Comparison of ENCODE assay signal across 18 cellular contexts in genomic region chr3:122260206-122260605, GRCh38.
DNase-seq lines count a peak whose midpoint lies in the region; ATAC-seq, FAIRE-seq and TF ChIP-seq lines count a peak whose summit lies in the region.
"Had no signal": no experiment of that assay in that cellular context is flagged by ENCODE, and none has a peak within 500 bp of the region (broad histone marks: within the 10 kb centered on the region; RNA-seq: fewer than 3 reads in every experiment).

No MANE protein-coding gene starts in this region.

- no peaks in the 10 kb centered on the region for H3K36me3 Mint-ChIP-seq in dendritic cell treated with granulocyte-macrophage colony-stimulating factor and Interleukin-4, amounts not matched to agents 40 ng/mL and 50 ng/mL, for 4 days (ENCODE audit: low read depth)
- no peaks in the 10 kb centered on the region for H3K36me3 Mint-ChIP-seq in activated CD8-positive, alpha-beta memory T cell treated with anti-CD3 and anti-CD28 coated beads, Interleukin-2, amount 10 ng/mL, durations not matched to agents 7 days and 5 days
- H3K36me3 Mint-ChIP-seq: CD4-positive, alpha-beta memory T cell had no signal

- no peaks in the 10 kb centered on the region for H3K79me2 ChIP-seq in mammary epithelial cell (ENCODE audit: insufficient read depth, low read length)
- H3K79me2 ChIP-seq in parathyroid adenoma, result peaks cover 49% of the 10 kb centered on the region

- intact Hi-C loops in mammary epithelial cell (cut with micrococcal nuclease), result no loop called here
- intact Hi-C loops in breast epithelium (cut with DNase I; ENCODE audit: low total_unique reads), result no loop called here
- intact Hi-C loops in dendritic cell treated with granulocyte-macrophage colony-stimulating factor and Interleukin-4, amounts not matched to agents 40 ng/mL and 50 ng/mL, for 4 days (cut with micrococcal nuclease), result loop anchor here (5.0 kb wide), 1 partner anchor 37 kb away; no protein-coding TSS in a partner anchor

- no peaks in the 10 kb centered on the region for H3K36me3 ChIP-seq in mammary epithelial cell (ENCODE audit: insufficient read depth, low read length)
- no peaks in the 10 kb centered on the region for H3K36me3 ChIP-seq in breast epithelium
- no peaks in the 10 kb centered on the region for H3K36me3 ChIP-seq in parathyroid adenoma (ENCODE audit: control insufficient read depth, insufficient read depth, low read length)
- H3K36me3 ChIP-seq: HAP-1 had no signal

- no TSS peak for BruUV-seq in mammary epithelial cell (replicated peaks; lab: Mats Ljungman, UMichigan)

- in situ Hi-C loops in mammary epithelial cell (cut with MboI; ENCODE audit: low sequenced_read_pairs in 2 of 2), result loop anchor here in 1 of 2 donors (10.0 to 25.0 kb wide), 2 partner anchors 155 to 698 kb away; partner anchors contain the start of gene ARGFX

- H3K9me3 ChIP-seq in mammary epithelial cell (replicated peaks; ENCODE audit: insufficient read depth, low read length) (no peaks in the 10 kb centered on the region), breast epithelium (no peaks in the 10 kb centered on the region), parathyroid adenoma (ENCODE audit: control insufficient read depth, low read length) (no peaks in the 10 kb centered on the region)
- H3K9me3 ChIP-seq: HAP-1 had no signal

- H3K4me1 ChIP-seq in mammary epithelial cell (ENCODE audit: insufficient read depth, low read length), result peaks cover 6% of the 10 kb centered on the region
- H3K4me1 ChIP-seq in breast epithelium, result no peaks in the 10 kb centered on the region
- H3K4me1 ChIP-seq in parathyroid adenoma, result peaks cover 65% of the 10 kb centered on the region
- H3K4me1 ChIP-seq: HAP-1 had no signal

- H3K9ac ChIP-seq in mammary epithelial cell (ENCODE audit: insufficient read depth, low read length), result no peak overlapping the region
- no peak overlapping the region for H3K9ac ChIP-seq in parathyroid adenoma

- H3K4me1 Mint-ChIP-seq in dendritic cell treated with granulocyte-macrophage colony-stimulating factor and Interleukin-4, amounts not matched to agents 40 ng/mL and 50 ng/mL, for 4 days (ENCODE audit: low read depth), result peaks cover 56% of the 10 kb centered on the region
- H3K4me1 Mint-ChIP-seq in activated CD8-positive, alpha-beta memory T cell treated with anti-CD3 and anti-CD28 coated beads, Interleukin-2, amount 10 ng/mL, durations not matched to agents 7 days and 5 days, result peaks cover 15% of the 10 kb centered on the region

- no peaks in the 10 kb centered on the region for H3K9me3 Mint-ChIP-seq in dendritic cell treated with granulocyte-macrophage colony-stimulating factor and Interleukin-4, amounts not matched to agents 40 ng/mL and 50 ng/mL, for 4 days
- no peaks in the 10 kb centered on the region for H3K9me3 Mint-ChIP-seq in activated CD8-positive, alpha-beta memory T cell treated with anti-CD3 and anti-CD28 coated beads, Interleukin-2, amount 10 ng/mL, durations not matched to agents 7 days and 5 days (ENCODE audit: low read depth)
- H3K9me3 Mint-ChIP-seq: CD4-positive, alpha-beta memory T cell had no signal

- H3K4me2 ChIP-seq in mammary epithelial cell (ENCODE audit: insufficient read depth, low read depth, low read length), result no peak overlapping the region
- no peak overlapping the region for H3K4me2 ChIP-seq in parathyroid adenoma (ENCODE audit: low read length)

- H4K20me1 ChIP-seq in mammary epithelial cell (ENCODE audit: insufficient read depth, low read length), result no peaks in the 10 kb centered on the region

- H2AFZ ChIP-seq in mammary epithelial cell (ENCODE audit: low read depth, low read length) (peak overlapping the region; percentile 64), parathyroid adenoma (no peak overlapping the region)

- TF ChIP-seq CTCF in mammary epithelial cell (conservative IDR thresholded peaks at IDR 0.05 in 1 of 2, IDR thresholded peaks at IDR 0.05 in 1 of 2; ENCODE audit: extremely low read depth in 1 of 2, insufficient read depth in 1 of 2, low read depth in 1 of 2, low read length in 2 of 2) (no peak), breast epithelium (IDR thresholded peaks at IDR 0.05) (no peak), parathyroid adenoma (IDR thresholded peaks at IDR 0.05) (no peak)

- H3K27me3 ChIP-seq in mammary epithelial cell (ENCODE audit: insufficient read depth, low read length) (no peaks in the 10 kb centered on the region), breast epithelium (no peaks in the 10 kb centered on the region), parathyroid adenoma (ENCODE audit: control insufficient read depth, insufficient read depth, low read length) (no peaks in the 10 kb centered on the region)

- H3K27me3 Mint-ChIP-seq in dendritic cell treated with granulocyte-macrophage colony-stimulating factor and Interleukin-4, amounts not matched to agents 40 ng/mL and 50 ng/mL, for 4 days, result no peaks in the 10 kb centered on the region
- H3K27me3 Mint-ChIP-seq in activated CD8-positive, alpha-beta memory T cell treated with anti-CD3 and anti-CD28 coated beads, Interleukin-2, amount 10 ng/mL, durations not matched to agents 7 days and 5 days, result peaks cover 32% of the 10 kb centered on the region
- H3K27me3 Mint-ChIP-seq: B cell had no signal

- FAIRE-seq in GM19239 (lab: Jason Lieb, UNC), result peak; percentile 33
- FAIRE-seq: A204.1, D721Med, H1 had no signal

- no peak for ATAC-seq in activated CD8-positive, alpha-beta memory T cell treated with anti-CD3 and anti-CD28 coated beads, Interleukin-2, amount 10 ng/mL, durations not matched to agents 7 days and 5 days

- 40% methylated on average over 2 of the region's 2 CpGs for WGBS in mammary epithelial cell (ENCODE audit: low coverage, missing lambda C conversion rate)

- peak; percentile 5 for DNase-seq in mammary epithelial cell
- DNase-seq in breast epithelium (ENCODE audit: low spot score in 2 of 2), result no peak
- no peak for DNase-seq in GM19239 (ENCODE audit: insufficient read length, low spot score)
- no peak for DNase-seq in D341Med (ENCODE audit: low spot score)
- no peak for DNase-seq in activated CD8-positive, alpha-beta memory T cell treated with anti-CD3 and anti-CD28 coated beads, Interleukin-2, amount 10 ng/mL, durations not matched to agents 7 days and 5 days
- no peak for DNase-seq in T-helper 9 cell
- DNase-seq: C1 segment of cervical spinal cord; CD4-positive, alpha-beta memory T cell; DMS153; GF-D8; IMR-90 had no signal

- H3K4me3 ChIP-seq in mammary epithelial cell (replicated peaks in 1 of 3; ENCODE audit: insufficient read depth in 1 of 3, low read depth in 2 of 3, low read length in 3 of 3) (no peak overlapping the region), breast epithelium (no peak overlapping the region), parathyroid adenoma (ENCODE audit: low read depth, low read length) (no peak overlapping the region)
- H3K4me3 ChIP-seq: HAP-1 had no signal

- no peak for TF ChIP-seq POLR2A in breast epithelium (IDR thresholded peaks at IDR 0.05)

- H3K4me3 Mint-ChIP-seq in dendritic cell treated with granulocyte-macrophage colony-stimulating factor and Interleukin-4, amounts not matched to agents 40 ng/mL and 50 ng/mL, for 4 days, result no peak overlapping the region
- H3K4me3 Mint-ChIP-seq in activated CD8-positive, alpha-beta memory T cell treated with anti-CD3 and anti-CD28 coated beads, Interleukin-2, amount 10 ng/mL, durations not matched to agents 7 days and 5 days, result no peak overlapping the region
- H3K4me3 Mint-ChIP-seq: B cell; CD4-positive, alpha-beta memory T cell had no signal

- CTCF ChIA-PET in mammary epithelial cell (lab: Charles Lee; ENCODE audit: low non-redundant PET), result no interaction called here
- CTCF ChIA-PET in activated CD8-positive, alpha-beta memory T cell treated with anti-CD3 and anti-CD28 coated beads, Interleukin-2, amount 10 ng/mL, durations not matched to agents 7 days and 5 days (lab: Charles Lee), result interaction anchor here (0.7 to 4.3 kb wide), 7 partner anchors 10 to 713 kb away, joined by 3 to 80 read pairs (median 8); partner anchors contain the start of gene POLQ

- peak overlapping the region; percentile 32 for H3K27ac Mint-ChIP-seq in dendritic cell treated with granulocyte-macrophage colony-stimulating factor and Interleukin-4, amounts not matched to agents 40 ng/mL and 50 ng/mL, for 4 days
- H3K27ac Mint-ChIP-seq in activated CD8-positive, alpha-beta memory T cell treated with anti-CD3 and anti-CD28 coated beads, Interleukin-2, amount 10 ng/mL, durations not matched to agents 7 days and 5 days, result no peak overlapping the region
- H3K27ac Mint-ChIP-seq: B cell; CD4-positive, alpha-beta memory T cell had no signal

- dilution Hi-C loops in mammary epithelial cell (cut with HindIII; ENCODE audit: low sequenced_read_pairs), result no loop called here

- H3K27ac ChIP-seq in mammary epithelial cell (ENCODE audit: insufficient read depth, low read depth, low read length) (no peak overlapping the region), breast epithelium (no peak overlapping the region), parathyroid adenoma (peak overlapping the region; percentile 94)
